Comparison of ENCODE assay signal across 25 cellular contexts in the genomic region with DNA sequence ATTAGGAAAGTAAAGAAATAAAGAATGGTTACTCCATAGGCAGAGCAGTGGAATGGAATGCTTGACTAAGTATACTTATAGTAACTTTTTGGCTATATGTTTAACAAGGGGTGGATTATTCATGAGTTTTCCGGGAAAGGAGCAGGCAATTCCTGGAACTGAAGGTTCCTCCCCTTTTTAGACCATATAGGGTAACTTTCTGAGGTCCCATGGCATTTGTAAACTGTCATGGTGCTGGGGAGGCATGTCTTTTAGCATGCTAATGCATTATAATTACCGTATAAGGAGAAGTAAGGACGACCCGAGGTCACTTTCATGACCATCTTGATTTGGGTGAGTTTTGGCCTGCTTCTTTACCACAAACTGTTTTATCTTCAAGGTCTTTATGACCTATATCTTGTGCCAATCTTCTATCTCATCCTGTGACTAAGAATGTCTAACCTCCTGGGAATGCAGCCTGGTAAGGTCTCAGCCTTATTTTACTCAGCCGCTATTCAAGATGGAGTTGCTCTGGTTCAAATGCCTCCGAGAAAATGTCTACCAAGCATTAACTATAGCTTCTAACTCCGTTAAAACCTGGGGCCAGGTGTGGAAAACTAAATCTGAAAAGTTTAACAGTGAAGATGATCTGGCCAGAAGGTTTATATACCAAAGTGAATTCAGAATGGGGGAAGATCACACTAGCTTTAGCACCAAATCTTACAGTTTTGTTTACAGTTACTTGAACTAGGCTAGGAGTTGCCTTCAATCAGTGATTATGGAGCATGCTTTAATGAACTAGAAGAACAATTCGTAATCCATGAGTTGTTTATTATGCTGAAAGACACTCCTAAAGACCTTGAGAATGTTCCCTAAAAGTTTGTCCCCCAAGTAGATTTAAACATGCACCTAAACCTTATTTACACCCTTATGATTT.
DNase-seq lines count a peak whose midpoint lies in the region; ATAC-seq and TF ChIP-seq lines count a peak whose summit lies in the region.
"Had no signal": no experiment of that assay in that cellular context is flagged by ENCODE, and none has a peak within 500 bp of the region (broad histone marks: within the 10 kb centered on the region; RNA-seq: fewer than 3 reads in every experiment).

No MANE protein-coding gene starts in this region.

- H3K4me3 Mint-ChIP-seq in stimulated activated effector memory CD8-positive, alpha-beta T cell treated with anti-CD3 and anti-CD28 coated beads, Interleukin-12 subunit alpha, Interleukin-12 subunit beta, amount 100 ng/mL, for 72 hours: no peak overlapping the region
- H3K4me3 Mint-ChIP-seq: brain; CD4-positive, alpha-beta memory T cell; effector memory CD8-positive, alpha-beta T cell; neural progenitor cell; type B pancreatic cell had no signal

- H3K4ac ChIP-seq in IMR-90 (ENCODE audit: low read depth, low read length): no peak overlapping the region
- H3K4ac ChIP-seq in trophoblast cell (ENCODE audit: low read depth, low read length): no peak overlapping the region

- H3K9me3 ChIP-seq in IMR-90 (ENCODE audit: control insufficient read depth, insufficient read depth, low read length) (no peaks in the 10 kb centered on the region), trophoblast cell (ENCODE audit: insufficient read depth, low read depth, low read length) (no peaks in the 10 kb centered on the region)

- H3K56ac ChIP-seq in IMR-90 (ENCODE audit: extremely low read depth, insufficient read depth, low read length): no peak overlapping the region

- POLR2A ChIA-PET in IMR-90 (lab: Charles Lee; ENCODE audit: unreplicated experiment): no interaction called here

- TF ChIP-seq CTCF in IMR-90 (conservative IDR thresholded peaks at IDR 0.05; ENCODE audit: low read depth, low read length): no peak

- H2BK20ac ChIP-seq in IMR-90 (ENCODE audit: low read depth, low read length): 0 out of 2 replicates have a peak overlapping the region, but pooled peaks have one; percentile 0

- H2BK5ac ChIP-seq in IMR-90 (ENCODE audit: low read depth, low read length, poor library complexity, severe bottlenecking) (no peak overlapping the region), trophoblast cell (ENCODE audit: low read depth, low read length, poor library complexity) (no peak overlapping the region)

- H4K12ac ChIP-seq in trophoblast cell (ENCODE audit: low read depth, low read length): no peak overlapping the region

- no peaks in the 10 kb centered on the region; a peak in 1 of 4 replicates for H3K79me1 ChIP-seq in IMR-90 (ENCODE audit: low read depth in 1 of 2, low read length in 2 of 2)
- no peaks in the 10 kb centered on the region for H3K79me1 ChIP-seq in trophoblast cell (ENCODE audit: low read length)

- H2AK9ac ChIP-seq in IMR-90 (replicated peaks; ENCODE audit: low read depth, low read length, poor library complexity): no peak overlapping the region

- no peaks in the 10 kb centered on the region for H4K20me1 ChIP-seq in IMR-90 (ENCODE audit: insufficient read depth, low read length)

- H2BK12ac ChIP-seq in trophoblast cell (ENCODE audit: low read length): no peak overlapping the region

- H3K4me1 Mint-ChIP-seq in stimulated activated effector memory CD8-positive, alpha-beta T cell treated with anti-CD3 and anti-CD28 coated beads, Interleukin-12 subunit alpha, Interleukin-12 subunit beta, amount 100 ng/mL, for 72 hours: peaks cover 2% of the 10 kb centered on the region
- H3K4me1 Mint-ChIP-seq: CD4-positive, alpha-beta memory T cell had no signal

- intact Hi-C loops in IMR-90 (cut with micrococcal nuclease): loop anchor here (5.0 kb wide), 2 partner anchors 261 to 681 kb away; a partner anchor contains a TSS

- no peak overlapping the region for H2AFZ ChIP-seq in IMR-90 (replicated peaks; ENCODE audit: low read length, poor library complexity)
- no peak overlapping the region for H2AFZ ChIP-seq in trophoblast cell (ENCODE audit: insufficient read depth, low read length, poor library complexity)
- H2AFZ ChIP-seq: GM23248, neural progenitor cell had no signal

- H3K36me3 Mint-ChIP-seq in stimulated activated effector memory CD8-positive, alpha-beta T cell treated with anti-CD3 and anti-CD28 coated beads, Interleukin-12 subunit alpha, Interleukin-12 subunit beta, amount 100 ng/mL, for 72 hours: peaks cover under 1% of the 10 kb centered on the region
- H3K36me3 Mint-ChIP-seq: brain; CD4-positive, alpha-beta memory T cell; neural progenitor cell; type B pancreatic cell had no signal

- H3K18ac ChIP-seq in IMR-90 (ENCODE audit: low read depth, low read length) (no peak overlapping the region), trophoblast cell (ENCODE audit: low read length) (no peak overlapping the region)

- H3K27ac ChIP-seq in IMR-90 (ENCODE audit: insufficient read depth, low read length) (no peak overlapping the region), trophoblast cell (ENCODE audit: low read depth, low read length) (no peak overlapping the region)
- H3K27ac ChIP-seq: GM23248, neural progenitor cell had no signal

- no CpG with 5 or more reads among the region's 8 CpGs for WGBS in IMR-90 (ENCODE audit: extremely low coverage in 2 of 2, insufficient read length in 1 of 2), 2 experiments
- no CpG with 5 or more reads among the region's 8 CpGs for WGBS in trophoblast cell (ENCODE audit: extremely low coverage, insufficient coverage, insufficient read length)

- BruUV-seq in IMR-90 (replicated peaks; lab: Mats Ljungman, UMichigan): no TSS peak

- H3K27ac Mint-ChIP-seq in stimulated activated effector memory CD8-positive, alpha-beta T cell treated with anti-CD3 and anti-CD28 coated beads, Interleukin-12 subunit alpha, Interleukin-12 subunit beta, amount 100 ng/mL, for 72 hours: no peak overlapping the region
- H3K27ac Mint-ChIP-seq: brain; CD4-positive, alpha-beta memory T cell; effector memory CD8-positive, alpha-beta T cell; neural progenitor cell; type B pancreatic cell had no signal

- H3K4me2 ChIP-seq in IMR-90 (ENCODE audit: low read depth, low read length): no peak overlapping the region
- no peak overlapping the region for H3K4me2 ChIP-seq in trophoblast cell (ENCODE audit: low read length)
- H3K4me2 ChIP-seq: neural progenitor cell had no signal

- H3K4me3 ChIP-seq in IMR-90 (ENCODE audit: insufficient read depth, low read depth, low read length) (no peak overlapping the region), trophoblast cell (ENCODE audit: low read depth, low read length) (no peak overlapping the region)
- H3K4me3 ChIP-seq: GM23248, neural progenitor cell had no signal

- H3K4me1 ChIP-seq in IMR-90 (ENCODE audit: control insufficient read depth, insufficient read depth, low read length) (no peaks in the 10 kb centered on the region), trophoblast cell (ENCODE audit: control insufficient read depth in 1 of 2, insufficient read depth in 2 of 2, low read length in 2 of 2) (no peaks in the 10 kb centered on the region)

- H4K8ac ChIP-seq in IMR-90 (ENCODE audit: low read depth in 2 of 2, low read length in 2 of 2): no peak overlapping the region
- H4K8ac ChIP-seq in trophoblast cell (ENCODE audit: low read depth, low read length): no peak overlapping the region

- H3K14ac ChIP-seq in IMR-90 (replicated peaks; ENCODE audit: low read depth, low read length): no peak overlapping the region
- H3K14ac ChIP-seq in trophoblast cell (ENCODE audit: low read length): no peak overlapping the region

- H3K9me1 ChIP-seq in IMR-90 (ENCODE audit: insufficient read depth, low read length): no peaks in the 10 kb centered on the region; the same call in 1 of the 2 replicates

- H3K36me3 ChIP-seq in IMR-90 (ENCODE audit: control insufficient read depth, insufficient read depth, low read length) (no peaks in the 10 kb centered on the region), trophoblast cell (ENCODE audit: control insufficient read depth in 1 of 2, insufficient read depth in 2 of 2, low read length in 2 of 2) (no peaks in the 10 kb centered on the region)
- H3K36me3 ChIP-seq: neural progenitor cell had no signal

- dilution Hi-C loops in IMR-90 (cut with HindIII; ENCODE audit: low sequenced_read_pairs, unreplicated experiment): no loop called here

- H3K9me3 Mint-ChIP-seq in stimulated activated effector memory CD8-positive, alpha-beta T cell treated with anti-CD3 and anti-CD28 coated beads, Interleukin-12 subunit alpha, Interleukin-12 subunit beta, amount 100 ng/mL, for 72 hours: no peaks in the 10 kb centered on the region
- H3K9me3 Mint-ChIP-seq: brain; effector memory CD8-positive, alpha-beta T cell; neural progenitor cell; type B pancreatic cell had no signal

- DNase-seq in IMR-90 (peak; percentile 35), erythroblast (lab: John Stamatoyannopoulos, UW) (peak; percentile 11 to 16), trophoblast cell (peak; percentile 44 to 72), AML-193 (lab: John Stamatoyannopoulos, UW) (no peak)
- no peak for DNase-seq in stimulated activated effector memory CD8-positive, alpha-beta T cell treated with anti-CD3 and anti-CD28 coated beads, Interleukin-12 subunit alpha, Interleukin-12 subunit beta, amount 100 ng/mL, for 72 hours (ENCODE audit: low spot score in 2 of 2)
- DNase-seq in NK-92 treated with Interleukin-12 subunit alpha and Interleukin-12 subunit beta, amount 100 ng/mL, for 24 hours (lab: John Stamatoyannopoulos, UW): no peak
- DNase-seq: activated gamma-delta T cell; activated T-cell treated with anti-CD3 and anti-CD28 coated beads, Interleukin-2, amount 50 U/mL, for 1 hour; CD4-positive, alpha-beta memory T cell; effector memory CD8-positive, alpha-beta T cell; GF-D8; GM23248; Karpas-422; NCI-H187; NCI-H526 treated with DMSO at 0.1 percent for 48 hours; posterior cingulate gyrus; Right ventricle myocardium superior; stimulated activated CD4-positive, alpha-beta T cell treated with anti-CD3 and anti-CD28 coated beads, Interleukin-15, amount 100 ng/mL, for 24 hours; SW 1271 had no signal

- H4K91ac ChIP-seq in IMR-90 (ENCODE audit: insufficient read depth, low read depth, low read length) (no peak overlapping the region; the same call in 1 of the 2 replicates), trophoblast cell (ENCODE audit: low read depth, low read length) (no peak overlapping the region)

- H2BK15ac ChIP-seq in IMR-90 (ENCODE audit: low read depth, low read length): no peak overlapping the region

- H3K23ac ChIP-seq in IMR-90 (ENCODE audit: low read depth, low read length) (no peak overlapping the region), trophoblast cell (ENCODE audit: low read length) (no peak overlapping the region)

- peak overlapping the region; percentile 4; the same call in 1 of the 2 replicates for H2BK120ac ChIP-seq in IMR-90 (ENCODE audit: low read depth, low read length)
- H2BK120ac ChIP-seq in trophoblast cell (ENCODE audit: insufficient read depth, low read length, poor library complexity): no peak overlapping the region

- no peaks in the 10 kb centered on the region for H3K79me2 ChIP-seq in trophoblast cell (ENCODE audit: control insufficient read depth, insufficient read depth, low read length, poor library complexity)

- TF ChIP-seq POLR2A in IMR-90 (IDR thresholded peaks at IDR 0.05; ENCODE audit: low read depth, low read length): no peak
- TF ChIP-seq POLR2A in erythroblast (IDR thresholded peaks at IDR 0.05; ENCODE audit: low read length): no peak

- H2AK5ac ChIP-seq in IMR-90 (ENCODE audit: low read depth, low read length) (no peak overlapping the region), trophoblast cell (ENCODE audit: low read length) (no peak overlapping the region)

- no peak for TF ChIP-seq RAD21 in IMR-90 (IDR thresholded peaks at IDR 0.05; ENCODE audit: low read length)

- CTCF ChIA-PET in IMR-90 (lab: Yijun Ruan, JAX): no interaction called here

- no peak overlapping the region for H4K5ac ChIP-seq in IMR-90 (ENCODE audit: low read depth, low read length)

- H3K27me3 ChIP-seq in IMR-90 (ENCODE audit: control insufficient read depth, insufficient read depth, low read length) (no peaks in the 10 kb centered on the region), trophoblast cell (ENCODE audit: insufficient read depth, low read length) (no peaks in the 10 kb centered on the region)
- H3K27me3 ChIP-seq: neural progenitor cell had no signal

- in situ Hi-C loops in IMR-90 (cut with MboI; ENCODE audit: low sequenced_read_pairs): loop anchor here (10.0 kb wide), 1 partner anchor 204 kb away; no protein-coding TSS in a partner anchor

- ATAC-seq in IMR-90 (ENCODE audit: low read depth) (no peak; the same call in 1 of the 2 replicates), SK-N-SH treated with all-trans-retinoic acid at 6 μM for 48 hours (no peak)
- ATAC-seq in stimulated activated effector memory CD8-positive, alpha-beta T cell treated with anti-CD3 and anti-CD28 coated beads, Interleukin-12 subunit alpha, Interleukin-12 subunit beta, amount 100 ng/mL, for 72 hours: no peak
- ATAC-seq: activated CD4-positive, CD25-positive, alpha-beta regulatory T cell treated with anti-CD3 and anti-CD28 coated beads, Interleukin-2, amount 50 U/mL, for 24 hours; effector memory CD8-positive, alpha-beta T cell; sciatic nerve had no signal

- H3K9ac ChIP-seq in IMR-90 (ENCODE audit: low read depth, low read length) (no peak overlapping the region), trophoblast cell (ENCODE audit: low read length) (no peak overlapping the region)
- H3K9ac ChIP-seq: GM23248, neural progenitor cell had no signal

Comparison
In these comparisons a context has a peak if more than half of its experiments do, and no peak if none do; other contexts are left out.
1. DNase-seq: peak in IMR-90 (single experiment), erythroblast (2 of 2) and trophoblast cell (2 of 2); none in stimulated activated effector memory CD8-positive, alpha-beta T cell treated with anti-CD3 and anti-CD28 coated beads, Interleukin-12 subunit alpha, Interleukin-12 subunit beta, amount 100 ng/mL, for 72 hours (0 of 2), AML-193 (0 of 2) and NK-92 treated with Interleukin-12 subunit alpha and Interleukin-12 subunit beta, amount 100 ng/mL, for 24 hours (single experiment).